Comparison of ENCODE assay signal across 15 cellular contexts in the genomic region with DNA sequence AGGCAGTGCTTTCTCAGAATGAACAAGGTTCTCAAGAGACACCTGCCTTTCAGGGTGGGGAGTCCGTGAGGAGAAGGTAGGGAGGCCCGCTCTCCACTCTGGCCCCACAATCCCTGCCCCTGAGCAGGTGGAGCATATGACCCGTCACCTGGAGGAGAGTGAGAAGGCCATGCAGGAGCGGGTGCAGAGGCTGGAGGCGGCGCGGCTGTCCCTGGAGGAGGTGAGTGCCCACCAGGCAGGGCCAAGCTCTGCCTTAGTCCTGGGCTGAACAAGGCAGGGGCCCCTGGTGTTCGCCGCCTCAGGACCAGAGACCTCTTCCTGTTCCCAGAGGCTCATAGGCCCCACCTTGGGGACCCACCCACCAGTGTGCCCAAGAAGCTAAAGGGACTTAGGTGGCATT.
"Had no signal": no experiment of that assay in that cellular context is flagged by ENCODE, and none has a peak within 500 bp of the region (broad histone marks: within the 10 kb centered on the region; RNA-seq: fewer than 3 reads in every experiment).

No MANE protein-coding gene starts in this region.

- ATAC-seq: activated T-cell treated with anti-CD3 and anti-CD28 coated beads, Interleukin-2, amount 50 U/mL, for 72 hours had no signal

- H3K9me3 Mint-ChIP-seq: activated CD4-positive, alpha-beta T cell treated with anti-CD3 and anti-CD28 coated beads, Interleukin-2, amount 10 ng/mL, durations not matched to agents 7 days and 5 days; activated naive CD8-positive, alpha-beta T cell treated with anti-CD3 and anti-CD28 coated beads, Interleukin-2, amount 10 ng/mL, durations not matched to agents 7 days and 5 days; activated T-cell treated with anti-CD3 and anti-CD28 coated beads, Interleukin-2, amount 50 U/mL, for 72 hours; neural progenitor cell had no signal

- H3K27ac ChIP-seq: epithelial cell of prostate, neural progenitor cell, parathyroid adenoma, tibial artery had no signal

- H3K36me3 Mint-ChIP-seq: neural progenitor cell had no signal

- DNase-seq: activated CD4-positive, alpha-beta T cell treated with anti-CD3 and anti-CD28 coated beads, Interleukin-2, amount 10 ng/mL, durations not matched to agents 7 days and 5 days; activated CD8-positive, alpha-beta memory T cell treated with anti-CD3 and anti-CD28 coated beads, Interleukin-2, amount 50 U/mL, for 48 hours; activated gamma-delta T cell treated with Interleukin-2 at 50 U/mL for 16 hours; activated naive CD8-positive, alpha-beta T cell treated with anti-CD3 and anti-CD28 coated beads, Interleukin-2, amount 10 ng/mL, durations not matched to agents 7 days and 5 days; activated T-cell treated with anti-CD3 and anti-CD28 coated beads, Interleukin-2, amount 50 U/mL, for 72 hours; dermis blood vessel endothelial cell; foreskin melanocyte; head of caudate nucleus; stimulated activated CD4-positive, alpha-beta T cell treated with anti-CD3 and anti-CD28 coated beads, Interleukin-12 subunit alpha, Interleukin-12 subunit beta, amount 100 ng/mL, for 4 hours; stimulated activated CD4-positive, alpha-beta T cell treated with anti-CD3 and anti-CD28 coated beads, Interleukin-2, amount 100 ng/mL, for 24 hours; SW 1271; tibial artery had no signal

- H3K27me3 Mint-ChIP-seq: activated CD4-positive, alpha-beta T cell treated with anti-CD3 and anti-CD28 coated beads, Interleukin-2, amount 10 ng/mL, durations not matched to agents 7 days and 5 days; activated naive CD8-positive, alpha-beta T cell treated with anti-CD3 and anti-CD28 coated beads, Interleukin-2, amount 10 ng/mL, durations not matched to agents 7 days and 5 days had no signal

- H3K27ac Mint-ChIP-seq: activated T-cell treated with anti-CD3 and anti-CD28 coated beads, Interleukin-2, amount 50 U/mL, for 72 hours; neural progenitor cell had no signal
